1 cellular context compared by ENCODE assay signal in genomic region chr3:44338010-44338827, GRCh38.
TF ChIP-seq lines count a peak whose summit lies in the region.

A gene with protein sequence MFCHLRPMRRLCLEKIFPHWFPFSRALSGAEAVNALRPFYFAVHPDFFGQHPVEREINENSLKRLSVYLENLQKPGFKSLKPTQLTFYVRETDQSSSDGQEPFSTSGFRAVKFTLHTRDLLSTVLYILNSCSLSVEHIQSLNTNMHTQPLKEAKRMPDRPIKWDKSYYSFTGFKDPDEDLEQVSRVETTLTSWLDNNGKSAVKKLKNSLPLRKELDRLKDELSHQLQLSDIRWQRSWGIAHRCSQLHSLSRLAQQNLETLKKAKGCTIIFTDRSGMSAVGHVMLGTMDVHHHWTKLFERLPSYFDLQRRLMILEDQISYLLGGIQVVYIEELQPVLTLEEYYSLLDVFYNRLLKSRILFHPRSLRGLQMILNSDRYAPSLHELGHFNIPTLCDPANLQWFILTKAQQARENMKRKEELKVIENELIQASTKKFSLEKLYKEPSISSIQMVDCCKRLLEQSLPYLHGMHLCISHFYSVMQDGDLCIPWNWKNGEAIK (plus strand): TSS chr3:44338766. CDS start chr3:44354783, 16,017 bp downstream.

TF ChIP-seq in HepG2, 621 proteins besides CTCF, POLR2A, EP300 and RAD21 (continued from another document and continues in another):
- TF ChIP-seq HMGXB3 (CRISPR knock-in tag; IDR thresholded peaks at IDR 0.05; ENCODE audit: borderline replicate concordance) (peak; percentile 93), AGO2 (optimal IDR thresholded peaks at IDR 0.05; ENCODE audit: low read depth, low read length) (peak; percentile 95), ZNF331 (CRISPR knock-in tag; IDR thresholded peaks at IDR 0.05) (peak; percentile 66; the same call in 1 of the 2 replicates), RNF2 (conservative IDR thresholded peaks at IDR 0.05; ENCODE audit: low read depth) (peak; percentile 100), PTBP1 (IDR thresholded peaks at IDR 0.05; ENCODE audit: low read depth, low read length, poor library complexity, severe bottlenecking) (peak; percentile 22), HNRNPL (IDR thresholded peaks at IDR 0.05; ENCODE audit: low read depth, low read length) (peak; percentile 78), MEIS2 (CRISPR knock-in tag; IDR thresholded peaks at IDR 0.05) (0 out of 2 replicates have a peak, but pooled peaks have one; percentile 46), FOXK1 (CRISPR knock-in tag; IDR thresholded peaks at IDR 0.05; ENCODE audit: borderline replicate concordance, low read depth) (no peak), ZNF350 (CRISPR knock-in tag; IDR thresholded peaks at IDR 0.05; ENCODE audit: borderline replicate concordance, low read depth) (peak; percentile 98), ZNF652 (CRISPR knock-in tag; IDR thresholded peaks at IDR 0.05; ENCODE audit: borderline replicate concordance, low read depth) (no peak), ZNF703 (CRISPR knock-in tag; IDR thresholded peaks at IDR 0.05; ENCODE audit: borderline replicate concordance) (peak; percentile 86), ZNF275 (CRISPR knock-in tag; IDR thresholded peaks at IDR 0.05; ENCODE audit: borderline replicate concordance) (peak; percentile 93; the same call in 1 of the 2 replicates), KLF9 (CRISPR knock-in tag; IDR thresholded peaks at IDR 0.05; ENCODE audit: low read depth) (peak; percentile 92; the same call in 1 of the 2 replicates), UBTF (CRISPR knock-in tag; IDR thresholded peaks at IDR 0.05) (peak; percentile 81), ADNP (CRISPR knock-in tag; IDR thresholded peaks at IDR 0.05) (no peak), HNRNPUL1 (IDR thresholded peaks at IDR 0.05; ENCODE audit: low read depth, low read length) (no peak), RERE (CRISPR knock-in tag; IDR thresholded peaks at IDR 0.05; ENCODE audit: low read depth) (0 out of 2 replicates have a peak, but pooled peaks have one; percentile 9), HNRNPH1 (optimal IDR thresholded peaks at IDR 0.05; ENCODE audit: low read depth, low read length) (no peak), ZSCAN9 (CRISPR knock-in tag; IDR thresholded peaks at IDR 0.05; ENCODE audit: borderline replicate concordance) (peak; percentile 63), HDAC6 (IDR thresholded peaks at IDR 0.05; ENCODE audit: low read depth, low read length) (no peak), ZFP1 (CRISPR knock-in tag; IDR thresholded peaks at IDR 0.05) (peak; percentile 77; the same call in 1 of the 2 replicates), PCBP2 (optimal IDR thresholded peaks at IDR 0.05; ENCODE audit: low read depth, low read length, poor library complexity, severe bottlenecking) (no peak), NAIF1 (CRISPR knock-in tag; IDR thresholded peaks at IDR 0.05; ENCODE audit: borderline replicate concordance) (peak; percentile 95), SUZ12 (IDR thresholded peaks at IDR 0.05; ENCODE audit: low read depth, low read length) (no peak), ZNF136 (CRISPR knock-in tag; IDR thresholded peaks at IDR 0.05; ENCODE audit: low read depth) (peak; percentile 95), ZNF17 (CRISPR knock-in tag; IDR thresholded peaks at IDR 0.05) (peak; percentile 81; the same call in 1 of the 2 replicates)
- TF ChIP-seq, protein P1, sequence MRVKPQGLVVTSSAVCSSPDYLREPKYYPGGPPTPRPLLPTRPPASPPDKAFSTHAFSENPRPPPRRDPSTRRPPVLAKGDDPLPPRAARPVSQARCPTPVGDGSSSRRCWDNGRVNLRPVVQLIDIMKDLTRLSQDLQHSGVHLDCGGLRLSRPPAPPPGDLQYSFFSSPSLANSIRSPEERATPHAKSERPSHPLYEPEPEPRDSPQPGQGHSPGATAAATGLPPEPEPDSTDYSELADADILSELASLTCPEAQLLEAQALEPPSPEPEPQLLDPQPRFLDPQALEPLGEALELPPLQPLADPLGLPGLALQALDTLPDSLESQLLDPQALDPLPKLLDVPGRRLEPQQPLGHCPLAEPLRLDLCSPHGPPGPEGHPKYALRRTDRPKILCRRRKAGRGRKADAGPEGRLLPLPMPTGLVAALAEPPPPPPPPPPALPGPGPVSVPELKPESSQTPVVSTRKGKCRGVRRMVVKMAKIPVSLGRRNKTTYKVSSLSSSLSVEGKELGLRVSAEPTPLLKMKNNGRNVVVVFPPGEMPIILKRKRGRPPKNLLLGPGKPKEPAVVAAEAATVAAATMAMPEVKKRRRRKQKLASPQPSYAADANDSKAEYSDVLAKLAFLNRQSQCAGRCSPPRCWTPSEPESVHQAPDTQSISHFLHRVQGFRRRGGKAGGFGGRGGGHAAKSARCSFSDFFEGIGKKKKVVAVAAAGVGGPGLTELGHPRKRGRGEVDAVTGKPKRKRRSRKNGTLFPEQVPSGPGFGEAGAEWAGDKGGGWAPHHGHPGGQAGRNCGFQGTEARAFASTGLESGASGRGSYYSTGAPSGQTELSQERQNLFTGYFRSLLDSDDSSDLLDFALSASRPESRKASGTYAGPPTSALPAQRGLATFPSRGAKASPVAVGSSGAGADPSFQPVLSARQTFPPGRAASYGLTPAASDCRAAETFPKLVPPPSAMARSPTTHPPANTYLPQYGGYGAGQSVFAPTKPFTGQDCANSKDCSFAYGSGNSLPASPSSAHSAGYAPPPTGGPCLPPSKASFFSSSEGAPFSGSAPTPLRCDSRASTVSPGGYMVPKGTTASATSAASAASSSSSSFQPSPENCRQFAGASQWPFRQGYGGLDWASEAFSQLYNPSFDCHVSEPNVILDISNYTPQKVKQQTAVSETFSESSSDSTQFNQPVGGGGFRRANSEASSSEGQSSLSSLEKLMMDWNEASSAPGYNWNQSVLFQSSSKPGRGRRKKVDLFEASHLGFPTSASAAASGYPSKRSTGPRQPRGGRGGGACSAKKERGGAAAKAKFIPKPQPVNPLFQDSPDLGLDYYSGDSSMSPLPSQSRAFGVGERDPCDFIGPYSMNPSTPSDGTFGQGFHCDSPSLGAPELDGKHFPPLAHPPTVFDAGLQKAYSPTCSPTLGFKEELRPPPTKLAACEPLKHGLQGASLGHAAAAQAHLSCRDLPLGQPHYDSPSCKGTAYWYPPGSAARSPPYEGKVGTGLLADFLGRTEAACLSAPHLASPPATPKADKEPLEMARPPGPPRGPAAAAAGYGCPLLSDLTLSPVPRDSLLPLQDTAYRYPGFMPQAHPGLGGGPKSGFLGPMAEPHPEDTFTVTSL (CRISPR knock-in tag; IDR thresholded peaks at IDR 0.05; ENCODE audit: borderline replicate concordance), result peak; percentile 84; the same call in 1 of the 2 replicates
- TF ChIP-seq, protein P2, sequence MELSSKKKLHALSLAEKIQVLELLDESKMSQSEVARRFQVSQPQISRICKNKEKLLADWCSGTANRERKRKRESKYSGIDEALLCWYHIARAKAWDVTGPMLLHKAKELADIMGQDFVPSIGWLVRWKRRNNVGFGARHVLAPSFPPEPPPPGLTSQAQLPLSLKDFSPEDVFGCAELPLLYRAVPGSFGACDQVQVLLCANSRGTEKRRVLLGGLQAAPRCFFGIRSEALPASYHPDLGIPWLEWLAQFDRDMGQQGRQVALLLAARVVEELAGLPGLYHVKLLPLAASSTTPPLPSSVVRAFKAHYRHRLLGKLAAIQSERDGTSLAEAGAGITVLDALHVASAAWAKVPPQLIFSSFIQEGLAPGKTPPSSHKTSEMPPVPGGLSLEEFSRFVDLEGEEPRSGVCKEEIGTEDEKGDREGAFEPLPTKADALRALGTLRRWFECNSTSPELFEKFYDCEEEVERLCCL (CRISPR knock-in tag; IDR thresholded peaks at IDR 0.05; ENCODE audit: borderline replicate concordance), result peak; percentile 80
